35 cellular contexts compared by ENCODE assay signal in the genomic region with DNA sequence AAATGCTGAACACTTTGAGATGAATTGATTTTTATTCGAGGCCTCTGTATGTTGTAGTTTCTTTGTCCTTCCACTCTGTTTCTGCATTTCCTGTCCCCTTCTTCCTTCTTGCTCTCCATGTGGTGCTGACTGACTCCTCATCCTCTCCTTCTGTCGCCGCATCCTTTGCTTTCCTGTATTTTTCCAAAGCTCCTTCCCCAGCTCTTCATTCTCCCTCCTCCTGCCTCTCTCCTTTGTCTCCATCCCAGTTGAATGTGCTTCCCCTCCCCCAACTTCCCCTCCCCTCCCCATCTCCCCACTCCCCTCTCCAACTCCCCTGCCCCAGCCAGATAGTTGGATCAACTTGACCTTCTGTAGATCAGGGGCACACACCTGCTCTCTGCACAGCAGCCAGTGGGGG. TPM values are rescaled to one million over a fixed set of nuclear protein-coding genes. Genes with fewer than 3 reads are reported as not detected.
DNase-seq lines count a peak whose midpoint lies in the region; ATAC-seq, FAIRE-seq and TF ChIP-seq lines count a peak whose summit lies in the region.
"Had no signal": no experiment of that assay in that cellular context is flagged by ENCODE, and none has a peak within 500 bp of the region (broad histone marks: within the 10 kb centered on the region; RNA-seq: fewer than 3 reads in every experiment).

No MANE protein-coding gene starts in this region.

- TF ChIP-seq POLR2A in K562 (conservative IDR thresholded peaks at IDR 0.05): no peak

- H2AFZ ChIP-seq in H9 (ENCODE audit: low read length) (no peak overlapping the region), K562 (ENCODE audit: low read depth, low read length) (peak overlapping the region; percentile 32), neuronal stem cell (ENCODE audit: low read length) (peak overlapping the region; percentile 66)

- H3K36me3 Mint-ChIP-seq in H9 (ENCODE audit: insufficient read depth in 1 of 3, low read depth in 3 of 3): peaks cover 5 to 9% (median 8%) of the 10 kb centered on the region in 3 experiments; a peak in 4 of 7 replicates
- H3K36me3 Mint-ChIP-seq: natural killer cell had no signal

- CTCF ChIA-PET in K562 (lab: Yijun Ruan, JAX; ENCODE audit: low intra/inter-chr PET ratio): no interaction called here

- H3K9ac ChIP-seq in H9 (ENCODE audit: extremely low read depth, insufficient read length, low read length) (peak overlapping the region; percentile 45), K562 (ENCODE audit: insufficient read depth in 1 of 2, low read depth in 2 of 2, low read length in 2 of 2) (no peak overlapping the region), iPS-20b (ENCODE audit: low read depth, low read length) (peak overlapping the region; percentile 80; the same call in 1 of the 2 replicates), neuronal stem cell (ENCODE audit: low read depth, low read length, poor library complexity) (no peak overlapping the region)

- no peaks in the 10 kb centered on the region for H3K9me3 Mint-ChIP-seq in H9
- H3K9me3 Mint-ChIP-seq: activated CD4-positive, alpha-beta memory T cell treated with anti-CD3 and anti-CD28 coated beads, Interleukin-2, amount 10 ng/mL, durations not matched to agents 7 days and 5 days; activated T-helper 1 cell treated with anti-CD3 and anti-CD28 coated beads, Interleukin-12 subunit alpha, Interleukin-12 subunit beta, Interleukin-2, Interleukin-4 antibody, amounts not matched to agents 30 ng/mL and 10 ng/mL and 1 ng/mL, durations not matched to agents 14 hours and 24 hours and 36 hours; central memory CD8-positive, alpha-beta T cell; natural killer cell; T-helper 2 cell treated with Interferon-gamma antibody and Interleukin-4, amounts not matched to agents 5 μg/mL and 100 μg/mL, for 36 hours had no signal

- H3K27ac ChIP-seq in H9 (ENCODE audit: insufficient read length, low read depth, low read length) (peak overlapping the region; percentile 84), K562 (ENCODE audit: extremely low read depth, low read depth, low read length) (no peak overlapping the region), iPS-20b (ENCODE audit: low read length) (peak overlapping the region; percentile 85), neuronal stem cell (replicated peaks; ENCODE audit: low read length) (peak overlapping the region; percentile 82)
- H3K27ac ChIP-seq: adrenal gland, lower lobe of right lung, pancreas, right lobe of liver, upper lobe of left lung had no signal

- TF ChIP-seq RAD21 in K562 (CRISPR knock-in tag; conservative IDR thresholded peaks at IDR 0.05 in 1 of 2, IDR thresholded peaks at IDR 0.05 in 1 of 2): no peak

- H3K79me1 ChIP-seq in H9 (ENCODE audit: insufficient read depth, low read depth, low read length, poor library complexity, severe bottlenecking) (peaks cover 3% of the 10 kb centered on the region), neuronal stem cell (ENCODE audit: low read depth, low read length) (peaks cover 3% of the 10 kb centered on the region)

- no peak overlapping the region; the same call in 1 of the 2 replicates for H3K4ac ChIP-seq in H9 (ENCODE audit: low read depth, low read length)
- no peak overlapping the region for H3K4ac ChIP-seq in neuronal stem cell (ENCODE audit: low read length)

- H3K23ac ChIP-seq in H9 (ENCODE audit: insufficient read length, low read depth, low read length): no peak overlapping the region
- H3K23ac ChIP-seq in neuronal stem cell (ENCODE audit: low read depth, low read length, poor library complexity): no peak overlapping the region

- POLR2A ChIA-PET in K562 (lab: Yijun Ruan, JAX): interaction anchor here (4.3 kb wide), 1 partner anchor 7 kb away, joined by 25 read pairs; no protein-coding TSS in a partner anchor

- no peak overlapping the region for H2BK20ac ChIP-seq in H9 (ENCODE audit: low read depth, low read length, poor library complexity, severe bottlenecking)

- no peak overlapping the region for H4K91ac ChIP-seq in H9 (ENCODE audit: insufficient read length, low read depth, low read length)
- H4K91ac ChIP-seq in neuronal stem cell (ENCODE audit: low read depth, low read length, poor library complexity): no peak overlapping the region

- peaks cover 19% of the 10 kb centered on the region for H3K23me2 ChIP-seq in H9 (ENCODE audit: insufficient read length, low read depth, low read length, poor library complexity, severe bottlenecking)

- no peak overlapping the region for H2BK12ac ChIP-seq in H9 (ENCODE audit: insufficient read length, low read depth, low read length)
- H2BK12ac ChIP-seq in neuronal stem cell (ENCODE audit: low read length): no peak overlapping the region

- ATAC-seq in K562 (no peak), GM21447 (IDR thresholded peaks at IDR 0.05; ENCODE audit: unreplicated experiment) (no peak)
- ATAC-seq: esophagus mucosa, lower lobe of right lung, mucosa of descending colon, natural killer cell, pancreas, right lobe of liver had no signal

- no peak overlapping the region for H2BK15ac ChIP-seq in H9 (ENCODE audit: low read depth, low read length)
- H2BK15ac ChIP-seq in neuronal stem cell (ENCODE audit: low read length): no peak overlapping the region

- in situ Hi-C loops in K562 (cut with MboI): no loop called here

- no peaks in the 10 kb centered on the region for H3K9me1 ChIP-seq in K562 (ENCODE audit: control insufficient read depth, insufficient read depth, low read length)

- no peaks in the 10 kb centered on the region for H3K27me3 ChIP-seq in H9 (ENCODE audit: insufficient read depth, low read length)
- no peaks in the 10 kb centered on the region for H3K27me3 ChIP-seq in K562 (ENCODE audit: control insufficient read depth in 2 of 2, insufficient read depth in 2 of 2, low read length in 2 of 2)
- H3K27me3 ChIP-seq in iPS-20b (ENCODE audit: insufficient read depth, low read length): peaks cover 16% of the 10 kb centered on the region
- peaks cover 0 to 10% (median 0%) of the 10 kb centered on the region in 3 experiments for H3K27me3 ChIP-seq in neuronal stem cell (ENCODE audit: control insufficient read depth in 3 of 3, insufficient read depth in 3 of 3, low read depth in 1 of 3, low read length in 3 of 3)
- H3K27me3 ChIP-seq: pancreas, right lobe of liver, upper lobe of left lung had no signal

- peaks cover 2% of the 10 kb centered on the region; the same call in 1 of the 2 replicates for H3K27me3 Mint-ChIP-seq in H9 (ENCODE audit: low read depth)

- peak overlapping the region; percentile 68; the same call in 1 of the 2 replicates for H3K14ac ChIP-seq in H9 (ENCODE audit: insufficient read depth, low read length)
- no peak overlapping the region for H3K14ac ChIP-seq in neuronal stem cell (ENCODE audit: low read length)

- H3K4me3 Mint-ChIP-seq in H9: peak overlapping the region in 1 of 2 experiments; percentile 53; a peak in 3 of 5 replicates
- H3K4me3 Mint-ChIP-seq: activated CD4-positive, alpha-beta memory T cell treated with anti-CD3 and anti-CD28 coated beads, Interleukin-2, amount 10 ng/mL, durations not matched to agents 7 days and 5 days; activated T-helper 1 cell treated with anti-CD3 and anti-CD28 coated beads, Interleukin-12 subunit alpha, Interleukin-12 subunit beta, Interleukin-2, Interleukin-4 antibody, amounts not matched to agents 30 ng/mL and 10 ng/mL and 1 ng/mL, durations not matched to agents 14 hours and 24 hours and 36 hours; central memory CD8-positive, alpha-beta T cell; natural killer cell; T-helper 2 cell treated with Interferon-gamma antibody and Interleukin-4, amounts not matched to agents 5 μg/mL and 100 μg/mL, for 36 hours had no signal

- no TSS peak for BruUV-seq in K562 (replicated peaks; lab: Mats Ljungman, UMichigan)

- H4K20me1 ChIP-seq in H9 (ENCODE audit: control insufficient read depth, insufficient read depth, insufficient read length) (no peaks in the 10 kb centered on the region), K562 (replicated peaks; ENCODE audit: control insufficient read depth, insufficient read depth, low read length) (peaks cover 5% of the 10 kb centered on the region; the same call in 1 of the 2 replicates)

- H4K8ac ChIP-seq in H9 (replicated peaks; ENCODE audit: insufficient read length, low read depth, low read length) (no peak overlapping the region), neuronal stem cell (ENCODE audit: low read depth, low read length) (no peak overlapping the region)

- H3K56ac ChIP-seq in H9 (ENCODE audit: insufficient read length, low read depth, low read length): no peak overlapping the region

- H3K18ac ChIP-seq in H9 (ENCODE audit: insufficient read length, low read depth, low read length) (peak overlapping the region; percentile 80), neuronal stem cell (ENCODE audit: low read length) (no peak overlapping the region)

- no CpG with 5 or more reads among the region's 3 CpGs for WGBS in H9 (ENCODE audit: extremely low coverage, insufficient read length, low lambda C conversion rate)
- WGBS in K562 (ENCODE audit: insufficient coverage, low coverage, missing lambda C conversion rate): 72% methylated on average over 2 of the region's 3 CpGs
- no CpG with 5 or more reads among the region's 3 CpGs for WGBS in neuronal stem cell (ENCODE audit: extremely low coverage in 2 of 2, insufficient read length in 2 of 2, insufficient replicate concordance in 1 of 2), 2 donors

- H3K79me2 ChIP-seq in H9 (ENCODE audit: insufficient read depth, low read length) (peaks cover 17% of the 10 kb centered on the region; the same call in 1 of the 2 replicates), K562 (ENCODE audit: control insufficient read depth, insufficient read depth, low read length) (peaks cover 24% of the 10 kb centered on the region)

- TF ChIP-seq CTCF in H9 (conservative IDR thresholded peaks at IDR 0.05) (no peak), K562 (IDR thresholded peaks at IDR 0.05 in 2 of 3, conservative IDR thresholded peaks at IDR 0.05 in 1 of 3; ENCODE audit: insufficient read depth in 2 of 3, low read depth in 1 of 3, low read length in 3 of 3) (no peak)

- peaks cover 19% of the 10 kb centered on the region for H3K4me1 ChIP-seq in H9 (ENCODE audit: insufficient read depth, low read length)
- H3K4me1 ChIP-seq in K562 (replicated peaks in 1 of 2; ENCODE audit: control insufficient read depth in 2 of 2, insufficient read depth in 2 of 2, low read length in 2 of 2): peaks cover 8 to 24% of the 10 kb centered on the region in 2 experiments; a peak in 4 of 5 replicates
- H3K4me1 ChIP-seq in iPS-20b (ENCODE audit: insufficient read depth, low read length): peaks cover 27% of the 10 kb centered on the region; the same call in 1 of the 2 replicates
- peaks cover 20 to 26% of the 10 kb centered on the region in 2 donors for H3K4me1 ChIP-seq in neuronal stem cell (ENCODE audit: control insufficient read depth in 2 of 2, insufficient read depth in 1 of 2, low read depth in 1 of 2, low read length in 2 of 2)

- H2BK120ac ChIP-seq in H9 (ENCODE audit: low read depth, low read length, poor library complexity, severe bottlenecking) (peak overlapping the region; percentile 15), neuronal stem cell (ENCODE audit: low read depth, low read length) (no peak overlapping the region)

- intact Hi-C loops in K562 (cut with micrococcal nuclease): no loop called here

- DNase-seq in H9 (peak; percentile 79), K562 (ENCODE audit: extremely low read depth in 1 of 4, low spot score in 3 of 4) (peak in 1 of 4 experiments; percentile 24), neuronal stem cell (ENCODE audit: low spot score) (no peak), retina (no peak), AG20443 (ENCODE audit: low spot score) (no peak), OCI-M1 (lab: John Stamatoyannopoulos, UW) (no peak)
- DNase-seq: activated CD4-positive, alpha-beta memory T cell treated with anti-CD3 and anti-CD28 coated beads, Interleukin-2, amount 10 ng/mL, durations not matched to agents 7 days and 5 days; activated CD8-positive, alpha-beta memory T cell treated with anti-CD3 and anti-CD28 coated beads, Interleukin-2, amount 50 U/mL, for 48 hours; activated naive CD4-positive, alpha-beta T cell treated with Interleukin-2 at 50 U/mL for 16 hours; adrenal gland; DMS153; KG1; lower lobe of right lung; MM.1S; natural killer cell; NCI-H1417; NCI-H2029; NCI-H226; NCI-H526 treated with DMSO at 0.1 percent for 48 hours; pancreas; SHP77 treated with DMSO at 0.1 percent for 48 hours; stimulated activated CD4-positive, alpha-beta T cell treated with anti-CD3 and anti-CD28 coated beads, Interleukin-12 subunit alpha, Interleukin-12 subunit beta, amount 100 ng/mL, for 4 hours; stimulated activated CD4-positive, alpha-beta T cell treated with anti-CD3 and anti-CD28 coated beads, Interleukin-4, amount 100 ng/mL, for 24 hours; upper lobe of left lung had no signal

- peaks cover 49 to 53% of the 10 kb centered on the region in 2 experiments for H3K4me1 Mint-ChIP-seq in H9

- H3K4me2 ChIP-seq in H9 (ENCODE audit: insufficient read depth, insufficient read length, low read length) (peak overlapping the region; percentile 31), K562 (ENCODE audit: insufficient read depth, low read length) (no peak overlapping the region), neuronal stem cell (ENCODE audit: insufficient read depth, low read length, poor library complexity, severe bottlenecking) (no peak overlapping the region)

- TF ChIP-seq EP300 in K562 (IDR thresholded peaks at IDR 0.05; ENCODE audit: low read length): no peak

- H3K4me3 ChIP-seq in K562 (no peak overlapping the region), iPS-20b (ENCODE audit: low read length) (peak overlapping the region; percentile 4; the same call in 1 of the 2 replicates), neuronal stem cell (ENCODE audit: low read length in 2 of 2) (no peak overlapping the region)
- H3K4me3 ChIP-seq: adrenal gland, lower lobe of right lung, mucosa of descending colon, pancreas, right lobe of liver, upper lobe of left lung had no signal

- H2AK5ac ChIP-seq in H9 (ENCODE audit: insufficient read length, low read length) (no peak overlapping the region), neuronal stem cell (ENCODE audit: low read depth, low read length) (no peak overlapping the region)

- H3K36me3 ChIP-seq in K562 (ENCODE audit: control insufficient read depth, insufficient read depth, low read length): peaks cover 6% of the 10 kb centered on the region; the same call in 2 of the 3 replicates
- H3K36me3 ChIP-seq in iPS-20b (ENCODE audit: insufficient read depth, low read depth, low read length): peaks cover 3% of the 10 kb centered on the region; the same call in 1 of the 2 replicates
- H3K36me3 ChIP-seq in neuronal stem cell (replicated peaks in 1 of 2; ENCODE audit: control insufficient read depth in 2 of 2, insufficient read depth in 2 of 2, low read length in 2 of 2): no peaks in the 10 kb centered on the region
- H3K36me3 ChIP-seq: adrenal gland, lower lobe of right lung, pancreas, right lobe of liver, upper lobe of left lung had no signal

- H3T11ph ChIP-seq in H9 (ENCODE audit: low read length): peak overlapping the region; percentile 38

- H4K5ac ChIP-seq in H9 (ENCODE audit: insufficient read length, low read depth, low read length): peak overlapping the region; percentile 45

- H3K27ac Mint-ChIP-seq in H9: peak overlapping the region; percentile 90 to 95 (median 94)
- H3K27ac Mint-ChIP-seq: activated CD4-positive, alpha-beta memory T cell treated with anti-CD3 and anti-CD28 coated beads, Interleukin-2, amount 10 ng/mL, durations not matched to agents 7 days and 5 days; activated T-helper 1 cell treated with anti-CD3 and anti-CD28 coated beads, Interleukin-12 subunit alpha, Interleukin-12 subunit beta, Interleukin-2, Interleukin-4 antibody, amounts not matched to agents 30 ng/mL and 10 ng/mL and 1 ng/mL, durations not matched to agents 14 hours and 24 hours and 36 hours; natural killer cell; T-helper 2 cell treated with Interferon-gamma antibody and Interleukin-4, amounts not matched to agents 5 μg/mL and 100 μg/mL, for 36 hours had no signal

- H3K9me3 ChIP-seq in H9 (ENCODE audit: control insufficient read depth, low read depth, low read length): no peaks in the 10 kb centered on the region
- no peaks in the 10 kb centered on the region for H3K9me3 ChIP-seq in K562 (replicated peaks; ENCODE audit: control insufficient read depth, insufficient read depth, low read depth, low read length)
- no peaks in the 10 kb centered on the region for H3K9me3 ChIP-seq in iPS-20b (ENCODE audit: insufficient read depth, low read depth, low read length)
- H3K9me3 ChIP-seq in neuronal stem cell (replicated peaks in 1 of 2; ENCODE audit: control insufficient read depth in 2 of 2, insufficient read depth in 1 of 2, low read depth in 1 of 2, low read length in 2 of 2): peaks cover 0 to 10% of the 10 kb centered on the region in 2 donors
- H3K9me3 ChIP-seq: adrenal gland, lower lobe of right lung, mucosa of descending colon, pancreas, right lobe of liver, upper lobe of left lung had no signal

- H2BK5ac ChIP-seq in H9 (ENCODE audit: insufficient read length, low read length): no peak overlapping the region
- H2BK5ac ChIP-seq in neuronal stem cell (ENCODE audit: low read length): no peak overlapping the region

- FAIRE-seq in K562 (lab: Jason Lieb, UNC): no peak
- FAIRE-seq: pancreas, RCC 7860 had no signal

RNA-seq across cellular contexts. Expression of a gene that starts 2.6 kb away (rescaled TPM):
- total RNA-seq in H9 (2021) (30.0 and 31.8 TPM in 2 replicates), K562 (2014; rRNA removed) (35.5 and 38.0 TPM in 2 replicates), K562 (2014; rRNA removed; fragmentation: Illumina TruSeq; extraction: Trizol) (12.7 and 15.0 TPM in 2 replicates), K562 (2015; rRNA removed; fragmentation: Illumina TruSeq; extraction: Trizol) (26.1 and 27.1 TPM in 2 replicates), K562 (2021) (41.6 and 45.8 TPM in 2 replicates)
- total RNA-seq in K562 (2011; cell fraction: chromatin; rRNA removed; ENCODE audit: low replicate concordance): 39.4 and 105 TPM in 2 replicates
- 101 and 127 TPM in 2 replicates for total RNA-seq in K562 (2011; cell fraction: nucleolus; rRNA removed)
- 65.7 and 73.6 TPM in 2 replicates for total RNA-seq in K562 (2011; cell fraction: nucleoplasm; rRNA removed)
- polyA plus RNA-seq in K562 (2011; rRNA removed) (17.5 and 24.6 TPM in 2 replicates), K562 (2014; fragmentation: Illumina TruSeq; extraction: Trizol) (25.8 and 31.8 TPM in 2 replicates), K562 (2014; fragmentation: Nextera tagmentation; extraction: Ambion mirVana) (1 to 10 TPM; 1.5 to 1.9 TPM), K562 (2014; rRNA removed) (25.6 and 31.5 TPM in 2 replicates)
- 21.1 and 29.2 TPM in 2 replicates for polyA plus RNA-seq in K562 (2011; cell fraction: cytosol; rRNA removed)
- 43.7 and 67.2 TPM in 2 replicates for polyA plus RNA-seq in K562 (2011; cell fraction: nucleus; rRNA removed)
- 31.4 and 32.9 TPM in 2 replicates for polyA plus RNA-seq in K562 (2012)
- polyA minus RNA-seq in K562 (2011; rRNA and poly(A)+ RNA removed): 19.7 and 25.9 TPM in 2 replicates
- 29.4 and 31.6 TPM in 2 replicates for polyA minus RNA-seq in K562 (2011; cell fraction: cytosol; rRNA and poly(A)+ RNA removed)
- polyA minus RNA-seq in K562 (2011; cell fraction: nucleus; rRNA and poly(A)+ RNA removed): 22.3 and 24.7 TPM in 2 replicates
- 4.8 TPM for polyA plus RNA-seq in neuronal stem cell (2013, experiment 1 of 2)
- polyA plus RNA-seq in neuronal stem cell (2013, experiment 2 of 2): 4.9 TPM
- total RNA-seq: fibroblast of villous mesenchyme had no signal
- polyA plus RNA-seq: BJ had no signal

Comparison
In these comparisons a context has a peak if more than half of its experiments do, and no peak if none do; other contexts are left out.
1. H3K9ac ChIP-seq: peak in H9 (single experiment) and iPS-20b (single experiment); none in K562 (0 of 2) and neuronal stem cell (single experiment).